ENCODE assay signal across 11 cellular contexts in the genomic region with DNA sequence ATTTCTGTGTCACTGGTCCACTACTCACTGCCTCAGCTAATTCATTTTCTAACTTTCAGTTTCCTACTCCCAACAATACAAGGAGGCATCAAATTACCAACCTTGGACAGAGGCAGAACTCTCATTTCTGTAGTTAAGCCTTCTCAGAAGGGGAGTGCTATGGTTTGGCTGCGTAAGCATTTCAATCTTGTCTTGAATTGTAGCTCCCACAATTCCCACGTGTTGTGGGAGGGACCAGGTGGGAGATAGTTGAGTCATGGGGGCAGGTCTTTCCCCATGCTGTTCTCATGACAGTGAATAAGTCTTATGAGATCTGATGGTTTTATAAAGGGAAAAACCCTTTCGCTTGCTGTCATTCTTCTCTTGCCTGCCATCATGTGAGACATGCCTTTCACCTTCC. TPM values are rescaled to one million over a fixed set of nuclear protein-coding genes. Genes with fewer than 3 reads are reported as not detected.
DNase-seq lines count a peak whose midpoint lies in the region; ATAC-seq, FAIRE-seq and TF ChIP-seq lines count a peak whose summit lies in the region.
"Had no signal": no experiment of that assay in that cellular context is flagged by ENCODE, and none has a peak within 500 bp of the region (broad histone marks: within the 10 kb centered on the region; RNA-seq: fewer than 3 reads in every experiment).

No MANE protein-coding gene starts in this region.

- H3K27ac ChIP-seq in colonic mucosa, result no peak overlapping the region
- H3K27ac ChIP-seq: foreskin keratinocyte had no signal

- intact Hi-C loops in colonic mucosa (cut with DNase I), result no loop called here

- DNase-seq in GM12891 (ENCODE audit: insufficient read length, low spot score) (no peak), kidney tubule cell (ENCODE audit: low spot score) (peak; percentile 37), NCI-H510A (lab: John Stamatoyannopoulos, UW) (no peak), colonic mucosa (no peak), left lobe of liver (ENCODE audit: low spot score) (no peak), GDM1 (lab: John Stamatoyannopoulos, UW) (no peak)
- DNase-seq: H7, NCI-H1105 treated with DMSO at 0.1 percent for 48 hours had no signal

- H3K4me1 ChIP-seq in colonic mucosa, result no peaks in the 10 kb centered on the region
- H3K4me1 ChIP-seq: foreskin keratinocyte had no signal

- ATAC-seq in GM19452 (IDR thresholded peaks at IDR 0.05; ENCODE audit: unreplicated experiment) (peak; percentile 56), HG03442 (IDR thresholded peaks at IDR 0.05; ENCODE audit: unreplicated experiment) (peak; percentile 88), left lobe of liver (no peak)
- ATAC-seq: foreskin keratinocyte had no signal

- no peaks in the 10 kb centered on the region for H3K36me3 ChIP-seq in colonic mucosa

- TF ChIP-seq POLR2A in GM12891 (IDR thresholded peaks at IDR 0.05; ENCODE audit: low read depth, low read length), result no peak

- FAIRE-seq in GM12891 (lab: Jason Lieb, UNC), result peak; percentile 62

- H3K9me3 ChIP-seq in colonic mucosa, result no peaks in the 10 kb centered on the region

- no peak for TF ChIP-seq CTCF in colonic mucosa (IDR thresholded peaks at IDR 0.05)

- no peak overlapping the region for H3K9ac ChIP-seq in colonic mucosa (ENCODE audit: low read depth in 2 of 2, low read length in 2 of 2)

- H3K27me3 ChIP-seq in colonic mucosa, result no peaks in the 10 kb centered on the region

- H3K4me3 ChIP-seq in colonic mucosa, result no peak overlapping the region

TF ChIP-seq in GM12891, 5 proteins besides CTCF, POLR2A, EP300 and RAD21:
- TF ChIP-seq TAF1 (IDR thresholded peaks at IDR 0.05; ENCODE audit: low read depth, low read length) (no peak), PAX5 (IDR thresholded peaks at IDR 0.05; ENCODE audit: insufficient read depth, low read length, severe bottlenecking) (no peak), POU2F2 (IDR thresholded peaks at IDR 0.05; ENCODE audit: low read depth, low read length) (no peak), SPI1 (IDR thresholded peaks at IDR 0.05; ENCODE audit: low read depth, low read length) (no peak), POLR2AphosphoS5 (IDR thresholded peaks at IDR 0.05; ENCODE audit: low read depth, low read length) (no peak)

RNA-seq across cellular contexts. Expression of a gene that starts 22.9 kb away (rescaled TPM):
- polyA plus RNA-seq in GM12891 (2012; ENCODE audit: low read depth, missing spikeins), result 4,672 TPM
- 100 to 1,000 TPM in 1 of 2 donors, 10 to 100 TPM in 1; 44.3 to 185 TPM for total RNA-seq in colonic mucosa
- total RNA-seq in left lobe of liver, result 24.4 TPM
- total RNA-seq: foreskin keratinocyte, H7 had no signal
- polyA plus RNA-seq: foreskin keratinocyte had no signal

RNA-seq across cellular contexts. Expression of a gene that starts 55.6 kb away (rescaled TPM):
- not detected for polyA plus RNA-seq in GM12891 (2012; ENCODE audit: low read depth, missing spikeins)
- total RNA-seq in colonic mucosa (not detected), left lobe of liver (not detected)
- total RNA-seq: foreskin keratinocyte, H7 had no signal
- polyA plus RNA-seq: foreskin keratinocyte had no signal
